Comparison of ENCODE assay signal across 10 cellular contexts in genomic region chrX:107701493-107702121, GRCh38.
DNase-seq lines count a peak whose midpoint lies in the region; ATAC-seq and TF ChIP-seq lines count a peak whose summit lies in the region.
"Had no signal": no experiment of that assay in that cellular context is flagged by ENCODE, and none has a peak within 500 bp of the region (broad histone marks: within the 10 kb centered on the region; RNA-seq: fewer than 3 reads in every experiment).

No MANE protein-coding gene starts in this region.

- peak overlapping the region in 9 of 11 experiments; percentile 2 to 30 (median 17); a peak in 8 of 22 replicates for H3K4me2 ChIP-seq in BLaER1 treated with 17β-estradiol and CSF1 and Interleukin-3, amounts not matched to agents 10 nM and 100 nM

- no peaks in the 10 kb centered on the region for H4K20me1 ChIP-seq in BLaER1 treated with 17β-estradiol and CSF1 and Interleukin-3, amounts not matched to agents 10 nM and 100 nM

- no peak overlapping the region for H3K4me3 ChIP-seq in BLaER1 treated with 17β-estradiol and CSF1 and Interleukin-3, amounts not matched to agents 10 nM and 100 nM
- H3K4me3 ChIP-seq in endodermal cell (ENCODE audit: low read length): no peak overlapping the region

- TF ChIP-seq CTCF in endodermal cell (conservative IDR thresholded peaks at IDR 0.05): no peak
- no peak for TF ChIP-seq CTCF in omental fat pad (IDR thresholded peaks at IDR 0.05)

- peaks cover 0 to 20% (median 6%) of the 10 kb centered on the region in 11 experiments; a peak in 11 of 22 replicates for H3K9me3 ChIP-seq in BLaER1 treated with 17β-estradiol and CSF1 and Interleukin-3, amounts not matched to agents 10 nM and 100 nM (replicated peaks in 1 of 11)
- no peaks in the 10 kb centered on the region for H3K9me3 ChIP-seq in endodermal cell (ENCODE audit: control insufficient read depth, low read length)

- H3K9me3 Mint-ChIP-seq in endodermal cell: peaks cover 7% of the 10 kb centered on the region
- H3K9me3 Mint-ChIP-seq: activated naive CD4-positive, alpha-beta T cell treated with anti-CD3 and anti-CD28 coated beads, Interleukin-2, amount 50 U/mL, for 72 hours had no signal

- H3K4me1 Mint-ChIP-seq in endodermal cell: peaks cover 10% of the 10 kb centered on the region

- peak overlapping the region in 2 of 11 experiments; percentile 49 to 68; a peak in 3 of 22 replicates for H3K27ac ChIP-seq in BLaER1 treated with 17β-estradiol and CSF1 and Interleukin-3, amounts not matched to agents 10 nM and 100 nM
- H3K27ac ChIP-seq in endodermal cell (ENCODE audit: low read depth, low read length): no peak overlapping the region

- ATAC-seq in GM21447 (IDR thresholded peaks at IDR 0.05; ENCODE audit: unreplicated experiment) (peak; percentile 84), HG03442 (IDR thresholded peaks at IDR 0.05; ENCODE audit: unreplicated experiment) (peak; percentile 71), omental fat pad (ENCODE audit: low FRiP score) (no peak)
- ATAC-seq: activated naive CD4-positive, alpha-beta T cell treated with anti-CD3 and anti-CD28 coated beads, Interleukin-2, amount 50 U/mL, for 72 hours had no signal

- no peak overlapping the region for H3K4me3 Mint-ChIP-seq in endodermal cell

- H3K4me1 ChIP-seq in BLaER1 treated with 17β-estradiol and CSF1 and Interleukin-3, amounts not matched to agents 10 nM and 100 nM: peaks cover 5 to 30% (median 18%) of the 10 kb centered on the region in 10 experiments; a peak in 16 of 20 replicates
- no peaks in the 10 kb centered on the region for H3K4me1 ChIP-seq in endodermal cell (ENCODE audit: control insufficient read depth, insufficient read depth, low read length)

- peaks cover 49 to 98% (median 80%) of the 10 kb centered on the region in 11 experiments for H3K27me3 ChIP-seq in BLaER1 treated with 17β-estradiol and CSF1 and Interleukin-3, amounts not matched to agents 10 nM and 100 nM
- H3K27me3 ChIP-seq in endodermal cell (ENCODE audit: control insufficient read depth, insufficient read depth, low read length, poor library complexity, severe bottlenecking): no peaks in the 10 kb centered on the region

- H3K27ac Mint-ChIP-seq in endodermal cell: no peak overlapping the region
- H3K27ac Mint-ChIP-seq: activated naive CD4-positive, alpha-beta T cell treated with anti-CD3 and anti-CD28 coated beads, Interleukin-2, amount 50 U/mL, for 72 hours had no signal

- no peaks in the 10 kb centered on the region for H3K36me3 Mint-ChIP-seq in endodermal cell (ENCODE audit: low read depth)
- H3K36me3 Mint-ChIP-seq: activated naive CD4-positive, alpha-beta T cell treated with anti-CD3 and anti-CD28 coated beads, Interleukin-2, amount 50 U/mL, for 72 hours had no signal

- H3K27me3 Mint-ChIP-seq in endodermal cell (ENCODE audit: insufficient read depth): peaks cover 2% of the 10 kb centered on the region

- DNase-seq in endodermal cell: peak; percentile 59
- no peak for DNase-seq in LoVo (ENCODE audit: low spot score)
- no peak for DNase-seq in DMS 273 treated with DMSO at 0.1 percent for 48 hours (lab: John Stamatoyannopoulos, UW)
- DNase-seq in activated naive CD4-positive, alpha-beta T cell treated with anti-CD3 and anti-CD28 coated beads, Interleukin-2, amount 50 U/mL, for 16 hours: no peak
- no peak for DNase-seq in omental fat pad (ENCODE audit: low spot score)
- DNase-seq: SHP77 had no signal

- WGBS in endodermal cell (ENCODE audit: insufficient coverage in 1 of 2, insufficient read length in 1 of 2), 2 experiments: 83% methylated on average over 1 of the region's 1 CpG; no CpG with 5 or more reads in 1 of the 2 experiments

- no peaks in the 10 kb centered on the region for H3K36me3 ChIP-seq in BLaER1 treated with 17β-estradiol and CSF1 and Interleukin-3, amounts not matched to agents 10 nM and 100 nM
- no peaks in the 10 kb centered on the region for H3K36me3 ChIP-seq in endodermal cell (ENCODE audit: control insufficient read depth, insufficient read depth, low read length)

- H3K9ac ChIP-seq in BLaER1 treated with 17β-estradiol and CSF1 and Interleukin-3, amounts not matched to agents 10 nM and 100 nM: 0 out of 22 replicates have a peak overlapping the region, but pooled peaks of 1 of the 11 experiments have one; percentile 7
- H3K9ac ChIP-seq in endodermal cell (ENCODE audit: extremely low read depth, low read length, poor library complexity, severe bottlenecking): no peak overlapping the region
